8 cellular contexts compared by ENCODE assay signal in genomic region chr7:93148135-93148534, GRCh38. TPM values are rescaled to one million over a fixed set of nuclear protein-coding genes. Genes with fewer than 3 reads are reported as not detected.
DNase-seq lines count a peak whose midpoint lies in the region; ATAC-seq, FAIRE-seq and TF ChIP-seq lines count a peak whose summit lies in the region.

TSS of gene SAMD9L (minus strand) at chr7:93148385. CDS start at chr7:93135971, 12,414 bp downstream.

- H3K9me3 ChIP-seq in astrocyte (ENCODE audit: insufficient read depth, low read depth, low read length) (no peaks in the 10 kb centered on the region), lower lobe of right lung (no peaks in the 10 kb centered on the region)

- no peak for FAIRE-seq in astrocyte (lab: Jason Lieb, UNC)

- peak within 1 kb of the TSS; percentile 74 for H3K27ac Mint-ChIP-seq in astrocyte (ENCODE audit: unreplicated experiment)

- 0 out of 2 replicates have a peak within 1 kb of the TSS, but pooled peaks have one; percentile 8 for H3K4me3 ChIP-seq in LNCaP clone FGC (ENCODE audit: low read depth, low read length)
- peak within 1 kb of the TSS; percentile 53 for H3K4me3 ChIP-seq in astrocyte (ENCODE audit: insufficient read depth, low read depth, low read length)
- peak within 1 kb of the TSS; percentile 64 for H3K4me3 ChIP-seq in lower lobe of right lung
- peak within 1 kb of the TSS; percentile 41 for H3K4me3 ChIP-seq in urinary bladder (ENCODE audit: low read depth, low read length)

- no peaks in the 10 kb centered on the region for H4K20me1 ChIP-seq in astrocyte (ENCODE audit: insufficient read depth, low read length)

- peak within 1 kb of the TSS; percentile 21 for H3K9ac ChIP-seq in astrocyte (ENCODE audit: low read length)

- peaks cover 3% of the 10 kb centered on the region for H3K27me3 Mint-ChIP-seq in astrocyte (ENCODE audit: low read depth, unreplicated experiment)

- H3K4me1 Mint-ChIP-seq in astrocyte (ENCODE audit: low read depth, unreplicated experiment) = peaks cover 18% of the 10 kb centered on the region

- H3K79me2 ChIP-seq in astrocyte (ENCODE audit: insufficient read depth, low read length) = no peaks in the 10 kb centered on the region

- H3K4me1 ChIP-seq in astrocyte (ENCODE audit: insufficient read depth, low read length) (peaks cover 5% of the 10 kb centered on the region), lower lobe of right lung (peaks cover 20% of the 10 kb centered on the region), urinary bladder (ENCODE audit: insufficient read depth) (no peaks in the 10 kb centered on the region)

- peaks cover 24% of the 10 kb centered on the region for H3K36me3 Mint-ChIP-seq in astrocyte (ENCODE audit: low read depth, unreplicated experiment)

- H3K36me3 ChIP-seq in astrocyte (ENCODE audit: insufficient read depth, low read length) (no peaks in the 10 kb centered on the region), lower lobe of right lung (peaks cover 28% of the 10 kb centered on the region), urinary bladder (ENCODE audit: insufficient read depth) (peaks cover 3% of the 10 kb centered on the region)

- intact Hi-C loops in lower lobe of right lung (cut with DNase I) = no loop called here

- ATAC-seq in GM21390 (IDR thresholded peaks at IDR 0.05; ENCODE audit: unreplicated experiment) = peak; percentile 68
- peak; percentile 68 to 87 for ATAC-seq in lower lobe of right lung

- H3K9me3 Mint-ChIP-seq in astrocyte (ENCODE audit: unreplicated experiment) = peaks cover 3% of the 10 kb centered on the region

- peak within 1 kb of the TSS; percentile 8 for H2AFZ ChIP-seq in astrocyte (ENCODE audit: low read depth, low read length)

- TF ChIP-seq CTCF in LNCaP clone FGC (IDR thresholded peaks at IDR 0.05; ENCODE audit: control insufficient read depth, extremely low read depth, insufficient read depth) (no peak), astrocyte (IDR thresholded peaks at IDR 0.05; ENCODE audit: insufficient read depth, low read depth, low read length) (no peak), lower lobe of right lung (IDR thresholded peaks at IDR 0.05) (no peak)

- 40% methylated on average over 2 of the region's 2 CpGs for WGBS in urinary bladder

- peak; percentile 16 for DNase-seq in DMS53 treated with DMSO at 0.1 percent for 48 hours (lab: John Stamatoyannopoulos, UW; ENCODE audit: unreplicated experiment)
- no peak for DNase-seq in LNCaP clone FGC (ENCODE audit: low read depth)
- no peak for DNase-seq in astrocyte (ENCODE audit: low read depth)
- no peak for DNase-seq in lower lobe of right lung
- no peak for DNase-seq in effector CD4-positive, alpha-beta T cell
- DNase-seq in NCI-H510A treated with DMSO at 0.1 percent for 48 hours (lab: John Stamatoyannopoulos, UW) = no peak

- peak within 1 kb of the TSS; percentile 92 for H3K4me3 Mint-ChIP-seq in astrocyte (ENCODE audit: unreplicated experiment)

- no peaks in the 10 kb centered on the region for H3K27me3 ChIP-seq in astrocyte (ENCODE audit: insufficient read depth, low read length)
- no peaks in the 10 kb centered on the region for H3K27me3 ChIP-seq in lower lobe of right lung (ENCODE audit: low read depth)

- peak within 1 kb of the TSS; percentile 76 for H3K4me2 ChIP-seq in astrocyte (ENCODE audit: low read length)

- no peak within 1 kb of the TSS for H3K27ac ChIP-seq in astrocyte (ENCODE audit: low read depth, low read length)
- H3K27ac ChIP-seq in lower lobe of right lung = peak within 1 kb of the TSS; percentile 64
- H3K27ac ChIP-seq in urinary bladder (ENCODE audit: low read depth) = no peak within 1 kb of the TSS

RNA-seq across cellular contexts. Expression of gene SAMD9L, which starts in this region (rescaled TPM):
- total RNA-seq in astrocyte (45.2 and 55.6 TPM in 2 replicates), lower lobe of right lung (64.4 TPM), urinary bladder (25.5 TPM)
- 5.0 TPM for polyA plus RNA-seq in urinary bladder

Comparison
In these comparisons a context has a peak if more than half of its experiments do, and no peak if none do; other contexts are left out.
1. H3K4me3 ChIP-seq: peak in every context shown above with its lines; median percentile 64 in lower lobe of right lung; 53 in astrocyte; 41 in urinary bladder; 8 in LNCaP clone FGC.